Comparison of ENCODE assay signal across 9 cellular contexts in the genomic region with DNA sequence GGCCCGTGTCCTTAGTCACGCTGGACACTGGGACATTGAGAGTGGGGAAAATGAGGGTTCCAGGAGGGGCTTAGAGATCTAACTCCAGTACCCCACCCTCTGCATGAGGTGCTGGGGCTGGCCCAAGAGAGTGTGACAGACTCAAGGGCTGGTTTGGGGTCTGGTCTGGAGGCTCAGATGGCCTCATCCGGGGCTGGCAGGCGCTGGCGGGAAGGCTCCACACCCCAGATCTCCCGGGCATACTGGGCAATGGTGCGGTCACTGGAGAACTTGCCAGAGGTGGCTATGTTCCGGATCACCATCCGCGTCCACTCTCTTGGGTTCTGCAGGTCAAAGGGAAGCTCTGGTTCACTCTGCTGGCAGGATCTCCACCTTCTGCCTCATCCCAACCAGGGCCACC. TPM values are rescaled to one million over a fixed set of nuclear protein-coding genes. Genes with fewer than 3 reads are reported as not detected.
DNase-seq lines count a peak whose midpoint lies in the region; ATAC-seq and TF ChIP-seq lines count a peak whose summit lies in the region.
"Had no signal": no experiment of that assay in that cellular context is flagged by ENCODE, and none has a peak within 500 bp of the region (broad histone marks: within the 10 kb centered on the region; RNA-seq: fewer than 3 reads in every experiment).

No MANE protein-coding gene starts in this region.

- intact Hi-C loops in thyroid gland (cut with DNase I): no loop called here

- TF ChIP-seq POLR2A in thyroid gland (IDR thresholded peaks at IDR 0.05): no peak

- ATAC-seq in activated CD8-positive, alpha-beta memory T cell treated with anti-CD3 and anti-CD28 coated beads, Interleukin-2, amount 10 ng/mL, durations not matched to agents 7 days and 5 days: no peak
- ATAC-seq in memory B cell (ENCODE audit: low read depth) (no peak), GM18870 (IDR thresholded peaks at IDR 0.05; ENCODE audit: unreplicated experiment) (no peak), GM18511 (IDR thresholded peaks at IDR 0.05; ENCODE audit: unreplicated experiment) (no peak)
- ATAC-seq in activated T-helper 17 cell treated with anti-CD3 and anti-CD28 coated beads, Interleukin-2, amount 50 U/mL, for 72 hours (replicated peaks): no peak

- TF ChIP-seq CTCF in thyroid gland (IDR thresholded peaks at IDR 0.05): no peak

- no peak overlapping the region for H3K4me3 Mint-ChIP-seq in activated CD8-positive, alpha-beta memory T cell treated with anti-CD3 and anti-CD28 coated beads, Interleukin-2, amount 10 ng/mL, durations not matched to agents 7 days and 5 days
- peak overlapping the region; percentile 90 for H3K4me3 Mint-ChIP-seq in memory B cell
- no peak overlapping the region for H3K4me3 Mint-ChIP-seq in activated T-helper 17 cell treated with anti-CD3 and anti-CD28 coated beads, Interleukin-2, amount 50 U/mL, for 72 hours

- no peak for DNase-seq in activated CD8-positive, alpha-beta memory T cell treated with anti-CD3 and anti-CD28 coated beads, Interleukin-2, amount 10 ng/mL, durations not matched to agents 7 days and 5 days
- no peak for DNase-seq in activated CD8-positive, alpha-beta memory T cell treated with anti-CD3 and anti-CD28 coated beads for 24 hours
- DNase-seq in memory B cell (ENCODE audit: low spot score in 2 of 2): no peak
- peak in 1 of 2 donors; percentile 32 for DNase-seq in thyroid gland

- CTCF ChIA-PET in activated CD8-positive, alpha-beta memory T cell treated with anti-CD3 and anti-CD28 coated beads, Interleukin-2, amount 10 ng/mL, durations not matched to agents 7 days and 5 days (lab: Charles Lee): interaction anchor here (1.9 to 12.7 kb wide), 3 partner anchors 10 to 30 kb away, joined by 4 to 294 read pairs (median 66); a partner anchor contains a TSS

- H3K27ac Mint-ChIP-seq in activated CD8-positive, alpha-beta memory T cell treated with anti-CD3 and anti-CD28 coated beads, Interleukin-2, amount 10 ng/mL, durations not matched to agents 7 days and 5 days: peak overlapping the region; percentile 62
- peak overlapping the region; percentile 97 for H3K27ac Mint-ChIP-seq in memory B cell
- no peak overlapping the region for H3K27ac Mint-ChIP-seq in activated T-helper 17 cell treated with anti-CD3 and anti-CD28 coated beads, Interleukin-2, amount 50 U/mL, for 72 hours

- peaks cover 2% of the 10 kb centered on the region for H3K36me3 Mint-ChIP-seq in activated CD8-positive, alpha-beta memory T cell treated with anti-CD3 and anti-CD28 coated beads, Interleukin-2, amount 10 ng/mL, durations not matched to agents 7 days and 5 days
- H3K36me3 Mint-ChIP-seq in memory B cell: peaks cover 5% of the 10 kb centered on the region
- H3K36me3 Mint-ChIP-seq in activated T-helper 17 cell treated with anti-CD3 and anti-CD28 coated beads, Interleukin-2, amount 50 U/mL, for 72 hours (ENCODE audit: low read depth): no peaks in the 10 kb centered on the region

- no peaks in the 10 kb centered on the region for H3K9me3 ChIP-seq in thyroid gland
- H3K9me3 ChIP-seq: pancreas had no signal

- peaks cover 31% of the 10 kb centered on the region for H3K4me1 Mint-ChIP-seq in activated CD8-positive, alpha-beta memory T cell treated with anti-CD3 and anti-CD28 coated beads, Interleukin-2, amount 10 ng/mL, durations not matched to agents 7 days and 5 days
- peaks cover 29% of the 10 kb centered on the region for H3K4me1 Mint-ChIP-seq in memory B cell
- peaks cover 13% of the 10 kb centered on the region for H3K4me1 Mint-ChIP-seq in activated T-helper 17 cell treated with anti-CD3 and anti-CD28 coated beads, Interleukin-2, amount 50 U/mL, for 72 hours

- peak overlapping the region in 1 of 3 donors; percentile 6 for H3K4me3 ChIP-seq in thyroid gland (replicated peaks in 1 of 3)

- no peaks in the 10 kb centered on the region for H3K27me3 Mint-ChIP-seq in activated CD8-positive, alpha-beta memory T cell treated with anti-CD3 and anti-CD28 coated beads, Interleukin-2, amount 10 ng/mL, durations not matched to agents 7 days and 5 days
- H3K27me3 Mint-ChIP-seq in memory B cell: no peaks in the 10 kb centered on the region
- H3K27me3 Mint-ChIP-seq in activated T-helper 17 cell treated with anti-CD3 and anti-CD28 coated beads, Interleukin-2, amount 50 U/mL, for 72 hours: no peaks in the 10 kb centered on the region

- peaks cover 32 to 54% of the 10 kb centered on the region in 2 donors for H3K4me1 ChIP-seq in thyroid gland

- H3K27me3 ChIP-seq in thyroid gland: peaks cover 27% of the 10 kb centered on the region

- 63 to 75% (median 67%) methylated on average over 10 of the region's 10 CpGs for WGBS in adipose tissue, 3 donors
- 71 to 81% methylated on average over 5 to 9 of the region's 10 CpGs for WGBS in thyroid gland, 2 donors

- H3K9me3 Mint-ChIP-seq in activated CD8-positive, alpha-beta memory T cell treated with anti-CD3 and anti-CD28 coated beads, Interleukin-2, amount 10 ng/mL, durations not matched to agents 7 days and 5 days (ENCODE audit: low read depth): no peaks in the 10 kb centered on the region
- H3K9me3 Mint-ChIP-seq in memory B cell: no peaks in the 10 kb centered on the region
- H3K9me3 Mint-ChIP-seq in activated T-helper 17 cell treated with anti-CD3 and anti-CD28 coated beads, Interleukin-2, amount 50 U/mL, for 72 hours: no peaks in the 10 kb centered on the region

- H3K27ac ChIP-seq in adipose tissue (ENCODE audit: low read depth, low read length) (peak overlapping the region; percentile 13), thyroid gland (peak overlapping the region; percentile 30 to 72 (median 63))

- H3K36me3 ChIP-seq in thyroid gland: no peaks in the 10 kb centered on the region
- H3K36me3 ChIP-seq: pancreas had no signal

RNA-seq across cellular contexts. Expression of a gene that starts 2.5 kb away (rescaled TPM):
- total RNA-seq in activated CD8-positive, alpha-beta memory T cell treated with anti-CD3 and anti-CD28 coated beads, Interleukin-2, amount 10 ng/mL, durations not matched to agents 7 days and 5 days: 100 to 1,000 TPM in 1 of 2 experiments, 10 to 100 TPM in 1; 77.3 to 123 TPM
- 10 to 100 TPM in 2 of 3 donors, 1 to 10 TPM in 1; 9.8 to 96.4 (median 26.9) TPM for polyA plus RNA-seq in adipose tissue
- total RNA-seq in thyroid gland: 1 to 10 TPM; 2.8 to 8.9 (median 6.6) TPM
- 10 to 100 TPM; 11.0 to 21.6 TPM for total RNA-seq in activated T-helper 17 cell treated with anti-CD3 and anti-CD28 coated beads, Interleukin-2, amount 50 U/mL, for 72 hours

RNA-seq across cellular contexts. Expression of a gene that starts 13.3 kb away (rescaled TPM):
- total RNA-seq in activated CD8-positive, alpha-beta memory T cell treated with anti-CD3 and anti-CD28 coated beads, Interleukin-2, amount 10 ng/mL, durations not matched to agents 7 days and 5 days: 1 to 10 TPM; 2.0 to 3.2 TPM
- polyA plus RNA-seq in adipose tissue: 1 to 10 TPM; 3.2 to 9.6 (median 8.7) TPM
- 10 to 100 TPM in 1 of 4 donors, 1 to 10 TPM in 3; 4.3 to 14.8 (median 6.7) TPM for total RNA-seq in thyroid gland
- total RNA-seq in activated T-helper 17 cell treated with anti-CD3 and anti-CD28 coated beads, Interleukin-2, amount 50 U/mL, for 72 hours: 1 to 10 TPM; 4.0 to 4.7 TPM

RNA-seq across cellular contexts. Expression of a gene that starts 23.5 kb away (rescaled TPM):
- under 1 TPM; 0.23 to 0.40 TPM for total RNA-seq in activated CD8-positive, alpha-beta memory T cell treated with anti-CD3 and anti-CD28 coated beads, Interleukin-2, amount 10 ng/mL, durations not matched to agents 7 days and 5 days
- 1 to 10 TPM; 1.2 to 4.6 (median 2.7) TPM for polyA plus RNA-seq in adipose tissue
- total RNA-seq in thyroid gland: 10 to 100 TPM in 1 of 4 donors, 1 to 10 TPM in 3; 2.0 to 12.3 (median 4.8) TPM
- total RNA-seq in activated T-helper 17 cell treated with anti-CD3 and anti-CD28 coated beads, Interleukin-2, amount 50 U/mL, for 72 hours: 1 to 10 TPM in 1 of 2 donors, under 1 TPM in 1; 0.11 to 1.2 TPM

RNA-seq across cellular contexts. Expression of a gene that starts 31.9 kb away (rescaled TPM):
- 100 to 1,000 TPM; 442 to 462 TPM for total RNA-seq in activated CD8-positive, alpha-beta memory T cell treated with anti-CD3 and anti-CD28 coated beads, Interleukin-2, amount 10 ng/mL, durations not matched to agents 7 days and 5 days
- polyA plus RNA-seq in adipose tissue: 100 to 1,000 TPM in 2 of 3 donors, 10 to 100 TPM in 1; 51.6 to 156 (median 124) TPM
- total RNA-seq in thyroid gland: 100 to 1,000 TPM; 171 to 419 (median 297) TPM
- 100 to 1,000 TPM; 316 to 397 TPM for total RNA-seq in activated T-helper 17 cell treated with anti-CD3 and anti-CD28 coated beads, Interleukin-2, amount 50 U/mL, for 72 hours

RNA-seq across cellular contexts. Expression of a gene that starts 56.5 kb away (rescaled TPM):
- 10 to 100 TPM; 61.1 to 65.0 TPM for total RNA-seq in activated CD8-positive, alpha-beta memory T cell treated with anti-CD3 and anti-CD28 coated beads, Interleukin-2, amount 10 ng/mL, durations not matched to agents 7 days and 5 days
- 10 to 100 TPM in 2 of 3 donors, 1 to 10 TPM in 1; 6.4 to 23.2 (median 15.4) TPM for polyA plus RNA-seq in adipose tissue
- total RNA-seq in thyroid gland: 10 to 100 TPM; 35.5 to 77.8 (median 37.5) TPM
- total RNA-seq in activated T-helper 17 cell treated with anti-CD3 and anti-CD28 coated beads, Interleukin-2, amount 50 U/mL, for 72 hours: 10 to 100 TPM; 65.9 to 82.5 TPM
